30 cellular contexts compared by ENCODE assay signal in genomic region chr6:9254251-9254650, GRCh38.
"Had no signal": no experiment of that assay in that cellular context is flagged by ENCODE, and none has a peak within 500 bp of the region (broad histone marks: within the 10 kb centered on the region; RNA-seq: fewer than 3 reads in every experiment).

No MANE protein-coding gene starts in this region.

- H3K36me3 ChIP-seq: adrenal gland, colonic mucosa, gastroesophageal sphincter, heart right ventricle had no signal

- FAIRE-seq: endometrium, endothelial cell of umbilical vein had no signal

- H2AFZ ChIP-seq: hepatocyte had no signal

- H3K4me2 ChIP-seq: hepatocyte had no signal

- H3K27me3 ChIP-seq: adrenal gland, body of pancreas, colonic mucosa, foreskin keratinocyte, gastroesophageal sphincter, heart right ventricle had no signal

- H3K27ac ChIP-seq: adrenal gland, body of pancreas, colonic mucosa, foreskin keratinocyte, gastroesophageal sphincter, heart right ventricle, hepatocyte had no signal

- H3K9me3 ChIP-seq: adrenal gland, body of pancreas, colonic mucosa, gastroesophageal sphincter, heart right ventricle had no signal

- DNase-seq: activated CD4-positive, alpha-beta memory T cell treated with anti-CD3 and anti-CD28 coated beads for 36 hours; activated CD4-positive, alpha-beta T cell treated with anti-CD3 and anti-CD28 coated beads for 36 hours; activated CD4-positive, alpha-beta T cell treated with anti-CD3 and anti-CD28 coated beads, Interleukin-2, amount 10 ng/mL, durations not matched to agents 24 days and 14 days; activated CD4-positive, CD25-positive, alpha-beta regulatory T cell; activated CD4-positive, CD25-positive, alpha-beta regulatory T cell treated with anti-CD3 and anti-CD28 coated beads, Interleukin-2, amount 50 U/mL, for 72 hours; activated CD8-positive, alpha-beta memory T cell treated with anti-CD3 and anti-CD28 coated beads, Interleukin-2, amount 10 ng/mL, durations not matched to agents 7 days and 5 days; activated CD8-positive, alpha-beta memory T cell treated with anti-CD3 and anti-CD28 coated beads, Interleukin-2, amount 50 U/mL, for 4 hours; activated CD8-positive, alpha-beta T cell treated with anti-CD3 and anti-CD28 coated beads, Interleukin-2, amount 10 ng/mL, durations not matched to agents 7 days and 5 days; activated effector memory CD4-positive, alpha-beta T cell treated with anti-CD3 and anti-CD28 coated beads, Interleukin-2, amount 50 U/mL, for 16 hours; activated naive CD4-positive, alpha-beta T cell treated with anti-CD3 and anti-CD28 coated beads for 36 hours; activated naive CD8-positive, alpha-beta T cell treated with anti-CD3 and anti-CD28 coated beads for 36 hours; activated naive CD8-positive, alpha-beta T cell treated with anti-CD3 and anti-CD28 coated beads, Interleukin-2, amount 50 U/mL, for 24 hours; activated T-cell treated with anti-CD3 and anti-CD28 coated beads, Interleukin-2, amount 50 U/mL, for 1 hour; activated T-cell treated with anti-CD3 and anti-CD28 coated beads, Interleukin-2, amount 50 U/mL, for 48 hours; adrenal gland; amygdala; aorta; body of pancreas; central memory CD4-positive, alpha-beta T cell; cerebellar nuclear complex; colonic mucosa; effector CD8-positive, alpha-beta T cell; foreskin keratinocyte; heart right ventricle; T-helper 2 cell had no signal

- ATAC-seq: activated CD4-positive, alpha-beta T cell treated with anti-CD3 and anti-CD28 coated beads for 36 hours; activated CD8-positive, alpha-beta memory T cell treated with anti-CD3 and anti-CD28 coated beads, Interleukin-2, amount 10 ng/mL, durations not matched to agents 7 days and 5 days; activated CD8-positive, alpha-beta T cell treated with anti-CD3 and anti-CD28 coated beads, Interleukin-2, amount 10 ng/mL, durations not matched to agents 7 days and 5 days; activated naive CD8-positive, alpha-beta T cell treated with anti-CD3 and anti-CD28 coated beads, Interleukin-2, amount 50 U/mL, for 24 hours; body of pancreas; esophagus mucosa; foreskin keratinocyte; gastroesophageal sphincter; heart right ventricle had no signal

- H3K4me3 ChIP-seq: adrenal gland, body of pancreas, colonic mucosa, gastroesophageal sphincter, heart right ventricle, hepatocyte had no signal

- H3K4me1 ChIP-seq: adrenal gland, body of pancreas, colonic mucosa, gastroesophageal sphincter, heart right ventricle had no signal

- H3K79me2 ChIP-seq: hepatocyte had no signal
